In genomic region chr19:51915324-51915867, GRCh38 we compare ENCODE assay signal across 3 cellular contexts.
TF ChIP-seq lines count a peak whose summit lies in the region.

No MANE protein-coding gene starts in this region.

TF ChIP-seq in HCT116, 20 proteins besides CTCF, POLR2A, EP300 and RAD21:
- TF ChIP-seq ZNF274 (IDR thresholded peaks at IDR 0.05; ENCODE audit: low read depth, low read length), result peak; percentile 93
- TF ChIP-seq EZH2 (IDR thresholded peaks at IDR 0.05), result no peak

TF ChIP-seq in GM12878, 131 proteins besides CTCF, POLR2A, EP300 and RAD21:
- TF ChIP-seq BMI1 (IDR thresholded peaks at IDR 0.05; ENCODE audit: borderline replicate concordance) (no peak), CBX5 (IDR thresholded peaks at IDR 0.05; ENCODE audit: low read depth) (0 out of 2 replicates have a peak, but pooled peaks have one; percentile 49), ZNF274 (IDR thresholded peaks at IDR 0.05; ENCODE audit: insufficient read depth, insufficient read length) (peak; percentile 87), USF2 (IDR thresholded peaks at IDR 0.05; ENCODE audit: borderline replicate concordance, low read depth, low read length) (no peak), SIX5 (IDR thresholded peaks at IDR 0.05; ENCODE audit: low read depth, low read length, severe bottlenecking) (no peak), NBN (IDR thresholded peaks at IDR 0.05) (no peak), PAX8 (IDR thresholded peaks at IDR 0.05) (no peak), KLF5 (IDR thresholded peaks at IDR 0.05; ENCODE audit: partially characterized antibody) (peak; percentile 26), TCF12 (IDR thresholded peaks at IDR 0.05; ENCODE audit: low read depth, low read length) (no peak)
TF ChIP-seq in GM12878: peak in this region for 3.

TF ChIP-seq in liver, 16 proteins besides CTCF, POLR2A, EP300 and RAD21:
- no peak for TF ChIP-seq YY1 (IDR thresholded peaks at IDR 0.05)
- no peak for TF ChIP-seq EGR1 (IDR thresholded peaks at IDR 0.05; ENCODE audit: low read depth in 2 of 2)
- no peak for TF ChIP-seq TAF1 (conservative IDR thresholded peaks at IDR 0.05)
- TF ChIP-seq REST (IDR thresholded peaks at IDR 0.05), result no peak
- TF ChIP-seq FOXA2 (IDR thresholded peaks at IDR 0.05), result no peak
- TF ChIP-seq HNF4A (conservative IDR thresholded peaks at IDR 0.05), result no peak
- TF ChIP-seq GABPA (IDR thresholded peaks at IDR 0.05 in 1 of 2, conservative IDR thresholded peaks at IDR 0.05 in 1 of 2), result no peak
- no peak for TF ChIP-seq SP1 (IDR thresholded peaks at IDR 0.05)
- TF ChIP-seq ATF3 (IDR thresholded peaks at IDR 0.05), result no peak
- TF ChIP-seq NR2F2 (IDR thresholded peaks at IDR 0.05), result no peak
- no peak for TF ChIP-seq ZBTB33 (IDR thresholded peaks at IDR 0.05)
- no peak for TF ChIP-seq FOXA1 (IDR thresholded peaks at IDR 0.05)
